ENCODE assay signal across 11 cellular contexts in the genomic region with DNA sequence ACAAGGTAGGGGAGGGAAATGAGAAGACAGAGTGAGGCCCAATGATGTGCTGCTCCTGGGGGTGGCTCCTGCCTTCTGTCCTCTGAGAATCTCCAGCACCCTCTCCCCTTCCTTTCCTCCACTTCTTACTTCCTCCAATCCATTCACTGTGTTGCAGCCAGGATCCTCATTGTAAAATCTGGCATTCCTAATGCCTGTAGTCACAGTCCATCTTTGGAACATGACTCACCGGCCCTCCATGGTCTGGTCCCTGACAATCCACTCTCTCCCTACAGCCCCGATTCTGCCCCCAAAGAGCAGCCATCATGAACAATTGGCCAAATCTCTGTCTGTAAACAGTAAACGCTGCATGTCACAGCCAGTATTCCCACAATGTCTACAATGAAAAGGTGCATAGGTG.
DNase-seq lines count a peak whose midpoint lies in the region; ATAC-seq and TF ChIP-seq lines count a peak whose summit lies in the region.
"Had no signal": no experiment of that assay in that cellular context is flagged by ENCODE, and none has a peak within 500 bp of the region (broad histone marks: within the 10 kb centered on the region; RNA-seq: fewer than 3 reads in every experiment).

No MANE protein-coding gene starts in this region.

- TF ChIP-seq CTCF in adrenal gland (IDR thresholded peaks at IDR 0.05) (no peak), colonic mucosa (IDR thresholded peaks at IDR 0.05) (no peak)

- no peak overlapping the region for H3K4me3 Mint-ChIP-seq in T-helper 17 cell
- H3K4me3 Mint-ChIP-seq: naive B cell had no signal

- no peak overlapping the region for H3K4me3 ChIP-seq in adrenal gland
- H3K4me3 ChIP-seq in colonic mucosa, result no peak overlapping the region
- H3K4me3 ChIP-seq: upper lobe of left lung had no signal

- H3K4me1 ChIP-seq in adrenal gland (replicated peaks in 1 of 2), result no peaks in the 10 kb centered on the region
- H3K4me1 ChIP-seq in colonic mucosa, result no peaks in the 10 kb centered on the region
- H3K4me1 ChIP-seq: upper lobe of left lung had no signal

- no peak overlapping the region for H3K27ac ChIP-seq in adrenal gland
- H3K27ac ChIP-seq in colonic mucosa, result no peak overlapping the region
- H3K27ac ChIP-seq: upper lobe of left lung had no signal

- no peaks in the 10 kb centered on the region for H3K27me3 ChIP-seq in adrenal gland
- H3K27me3 ChIP-seq in colonic mucosa, result no peaks in the 10 kb centered on the region
- H3K27me3 ChIP-seq: upper lobe of left lung had no signal

- DNase-seq in left ventricle myocardium superior (no peak), Right ventricle myocardium inferior (ENCODE audit: missing footprints) (no peak), adrenal gland (peak in 4 of 7 donors; percentile 13 to 59 (median 21)), hepatic stellate cell (ENCODE audit: low spot score) (peak; percentile 84), colonic mucosa (no peak), 8988T (no peak), T-helper 17 cell (no peak)
- DNase-seq: naive B cell; stimulated activated CD4-positive, alpha-beta T cell treated with anti-CD3 and anti-CD28 coated beads, Interleukin-4, amount 100 ng/mL, for 4 hours; upper lobe of left lung had no signal

- intact Hi-C loops in left ventricle myocardium superior (cut with micrococcal nuclease) (no loop called here), Right ventricle myocardium inferior (cut with DNase I) (no loop called here), adrenal gland (cut with DNase I) (no loop called here), colonic mucosa (cut with DNase I) (no loop called here)

- no peak overlapping the region for H3K9ac ChIP-seq in colonic mucosa (ENCODE audit: low read depth in 2 of 2, low read length in 2 of 2)

- no peak overlapping the region for H3K27ac Mint-ChIP-seq in T-helper 17 cell

- no peaks in the 10 kb centered on the region for H3K4me1 Mint-ChIP-seq in T-helper 17 cell
- H3K4me1 Mint-ChIP-seq: naive B cell had no signal

- TF ChIP-seq POLR2A in adrenal gland (IDR thresholded peaks at IDR 0.05), result no peak

- H3K36me3 ChIP-seq in adrenal gland (replicated peaks in 1 of 2), result no peaks in the 10 kb centered on the region
- no peaks in the 10 kb centered on the region for H3K36me3 ChIP-seq in colonic mucosa
- H3K36me3 ChIP-seq: upper lobe of left lung had no signal

- peaks cover 16% of the 10 kb centered on the region for H3K27me3 Mint-ChIP-seq in T-helper 17 cell

- H3K36me3 Mint-ChIP-seq in T-helper 17 cell (ENCODE audit: low read depth), result peaks cover 3% of the 10 kb centered on the region

- H3K9me3 ChIP-seq in adrenal gland (replicated peaks in 1 of 3) (no peaks in the 10 kb centered on the region), colonic mucosa (no peaks in the 10 kb centered on the region), T-helper 17 cell (ENCODE audit: control insufficient read depth, low read length, poor library complexity, severe bottlenecking) (no peaks in the 10 kb centered on the region)
- H3K9me3 ChIP-seq: upper lobe of left lung had no signal

- 43 to 79% (median 66%) methylated on average over 3 of the region's 3 CpGs for WGBS in adrenal gland, 4 donors

- ATAC-seq in left ventricle myocardium superior (peak; percentile 20), Right ventricle myocardium inferior (no peak), T-helper 17 cell (no peak), HG03457 (IDR thresholded peaks at IDR 0.05; ENCODE audit: unreplicated experiment) (no peak)

Comparison
In these comparisons a context has a peak if more than half of its experiments do, and no peak if none do; other contexts are left out.
1. DNase-seq: peak in adrenal gland (4 of 7) and hepatic stellate cell (single experiment); none in left ventricle myocardium superior (single experiment), Right ventricle myocardium inferior (single experiment), colonic mucosa (single experiment), 8988T (single experiment) and T-helper 17 cell (0 of 3).